5 cellular contexts compared by ENCODE assay signal in genomic region chr2:15827001-15827400, GRCh38.
"Had no signal": no experiment of that assay in that cellular context is flagged by ENCODE, and none has a peak within 500 bp of the region (broad histone marks: within the 10 kb centered on the region; RNA-seq: fewer than 3 reads in every experiment).

No MANE protein-coding gene starts in this region.

- H2AFZ ChIP-seq: GM23248 had no signal

- H3K27ac Mint-ChIP-seq: HFFc6 had no signal

- H3K9me3 ChIP-seq: HAP-1 had no signal

- H3K4me3 ChIP-seq: GM23248, HAP-1, K562 had no signal

- H3K27ac ChIP-seq: GM23248 had no signal

- H3K9ac ChIP-seq: GM23248 had no signal

- H3K4me3 Mint-ChIP-seq: HFFc6 had no signal

- H3K36me3 ChIP-seq: HAP-1 had no signal

- H3K4me1 ChIP-seq: HAP-1 had no signal

- DNase-seq: GM23248, HFFc6, IMR-90 had no signal
